ENCODE assay signal across 13 cellular contexts in genomic region chr16:88651989-88652762, GRCh38. TPM values are rescaled to one million over a fixed set of nuclear protein-coding genes. Genes with fewer than 3 reads are reported as not detected.
DNase-seq lines count a peak whose midpoint lies in the region; ATAC-seq, FAIRE-seq and TF ChIP-seq lines count a peak whose summit lies in the region.
"Had no signal": no experiment of that assay in that cellular context is flagged by ENCODE, and none has a peak within 500 bp of the region (broad histone marks: within the 10 kb centered on the region; RNA-seq: fewer than 3 reads in every experiment).

No MANE protein-coding gene starts in this region.

- no peak for TF ChIP-seq CTCF in astrocyte (IDR thresholded peaks at IDR 0.05; ENCODE audit: insufficient read depth, low read depth, low read length)
- no peak for TF ChIP-seq CTCF in ovary (IDR thresholded peaks at IDR 0.05)
- no peak for TF ChIP-seq CTCF in lower leg skin (IDR thresholded peaks at IDR 0.05)

- TF ChIP-seq POLR2A in ovary (IDR thresholded peaks at IDR 0.05) (no peak), lower leg skin (IDR thresholded peaks at IDR 0.05) (no peak)

- peaks cover 2% of the 10 kb centered on the region for H3K36me3 Mint-ChIP-seq in astrocyte (ENCODE audit: low read depth, unreplicated experiment)

- H3K36me3 ChIP-seq in BLaER1 treated with 17β-estradiol and CSF1 and Interleukin-3, amounts not matched to agents 10 nM and 100 nM, result peaks cover 11 to 70% (median 31%) of the 10 kb centered on the region in 11 experiments; a peak in 21 of 22 replicates
- H3K36me3 ChIP-seq in astrocyte (ENCODE audit: insufficient read depth, low read length) (no peaks in the 10 kb centered on the region), mucosa of stomach (ENCODE audit: control insufficient read depth, insufficient read depth, low read length) (no peaks in the 10 kb centered on the region), ovary (no peaks in the 10 kb centered on the region)

- no peaks in the 10 kb centered on the region for H3K9me3 Mint-ChIP-seq in astrocyte (ENCODE audit: unreplicated experiment)

- no peak for FAIRE-seq in astrocyte (lab: Jason Lieb, UNC)
- FAIRE-seq: D721Med had no signal

- no peaks in the 10 kb centered on the region for H3K9me3 ChIP-seq in BLaER1 treated with 17β-estradiol and CSF1 and Interleukin-3, amounts not matched to agents 10 nM and 100 nM (replicated peaks in 1 of 11)
- H3K9me3 ChIP-seq in astrocyte (ENCODE audit: insufficient read depth, low read depth, low read length) (no peaks in the 10 kb centered on the region), mucosa of stomach (ENCODE audit: control insufficient read depth, low read length) (no peaks in the 10 kb centered on the region), ovary (no peaks in the 10 kb centered on the region)
- H3K9me3 ChIP-seq: tibial artery had no signal

- peak overlapping the region; percentile 60 to 99 (median 97) for H3K27ac ChIP-seq in BLaER1 treated with 17β-estradiol and CSF1 and Interleukin-3, amounts not matched to agents 10 nM and 100 nM
- H3K27ac ChIP-seq in astrocyte (ENCODE audit: low read depth, low read length), result no peak overlapping the region
- H3K27ac ChIP-seq in ovary, result no peak overlapping the region
- H3K27ac ChIP-seq: tibial artery had no signal

- H3K4me3 ChIP-seq in BLaER1 treated with 17β-estradiol and CSF1 and Interleukin-3, amounts not matched to agents 10 nM and 100 nM, result peak overlapping the region in 9 of 10 experiments; percentile 83 to 99 (median 94); a peak in 17 of 20 replicates
- no peak overlapping the region for H3K4me3 ChIP-seq in astrocyte (ENCODE audit: insufficient read depth, low read depth, low read length)
- H3K4me3 ChIP-seq in mucosa of stomach (ENCODE audit: low read length), result no peak overlapping the region
- no peak overlapping the region for H3K4me3 ChIP-seq in ovary
- H3K4me3 ChIP-seq in lower leg skin (ENCODE audit: low read depth, poor library complexity, severe bottlenecking), result no peak overlapping the region
- H3K4me3 ChIP-seq: lung had no signal

- no peak for DNase-seq in astrocyte (ENCODE audit: low read depth)
- DNase-seq in NCI-H345 (lab: John Stamatoyannopoulos, UW), result no peak
- DNase-seq in ovary, result no peak
- DNase-seq in lower leg skin (ENCODE audit: low spot score in 2 of 2), result no peak
- no peak for DNase-seq in DMS153 treated with DMSO at 0.1 percent for 48 hours (lab: John Stamatoyannopoulos, UW; ENCODE audit: unreplicated experiment)
- DNase-seq: NCI-H526 treated with DMSO at 0.1 percent for 48 hours had no signal

- peaks cover 32 to 57% (median 36%) of the 10 kb centered on the region in 11 experiments for H4K20me1 ChIP-seq in BLaER1 treated with 17β-estradiol and CSF1 and Interleukin-3, amounts not matched to agents 10 nM and 100 nM
- H4K20me1 ChIP-seq in astrocyte (ENCODE audit: insufficient read depth, low read length), result peaks cover 32% of the 10 kb centered on the region

- H3K9ac ChIP-seq in BLaER1 treated with 17β-estradiol and CSF1 and Interleukin-3, amounts not matched to agents 10 nM and 100 nM, result peak overlapping the region; percentile 70 to 99 (median 96); a peak in 21 of 22 replicates
- no peak overlapping the region for H3K9ac ChIP-seq in astrocyte (ENCODE audit: low read length)
- H3K9ac ChIP-seq in mucosa of stomach (ENCODE audit: low read length), result peak overlapping the region; percentile 8

- peaks cover 62 to 92% (median 85%) of the 10 kb centered on the region in 10 experiments for H3K4me1 ChIP-seq in BLaER1 treated with 17β-estradiol and CSF1 and Interleukin-3, amounts not matched to agents 10 nM and 100 nM
- H3K4me1 ChIP-seq in astrocyte (ENCODE audit: insufficient read depth, low read length) (peaks cover 12% of the 10 kb centered on the region), mucosa of stomach (ENCODE audit: control insufficient read depth, insufficient read depth, low read length) (peaks cover 20% of the 10 kb centered on the region), ovary (ENCODE audit: insufficient read depth) (no peaks in the 10 kb centered on the region)

- H3K4me1 Mint-ChIP-seq in astrocyte (ENCODE audit: low read depth, unreplicated experiment), result peaks cover 4% of the 10 kb centered on the region

- H3K4me3 Mint-ChIP-seq in astrocyte (ENCODE audit: unreplicated experiment), result peak overlapping the region; percentile 45

- no peak overlapping the region for H3K27ac Mint-ChIP-seq in astrocyte (ENCODE audit: unreplicated experiment)

- peak; percentile 0 for ATAC-seq in GM21723 (IDR thresholded peaks at IDR 0.05; ENCODE audit: unreplicated experiment)

- H3K79me2 ChIP-seq in astrocyte (ENCODE audit: insufficient read depth, low read length), result no peaks in the 10 kb centered on the region

- no peaks in the 10 kb centered on the region for H3K27me3 Mint-ChIP-seq in astrocyte (ENCODE audit: low read depth, unreplicated experiment)

- intact Hi-C loops in ovary (cut with DNase I), result no loop called here
- intact Hi-C loops in lower leg skin (cut with DNase I; ENCODE audit: low total_unique reads), result no loop called here

- H3K27me3 ChIP-seq in BLaER1 treated with 17β-estradiol and CSF1 and Interleukin-3, amounts not matched to agents 10 nM and 100 nM, result no peaks in the 10 kb centered on the region
- H3K27me3 ChIP-seq in astrocyte (ENCODE audit: insufficient read depth, low read length) (no peaks in the 10 kb centered on the region), mucosa of stomach (ENCODE audit: control insufficient read depth, insufficient read depth, low read length) (no peaks in the 10 kb centered on the region), ovary (no peaks in the 10 kb centered on the region)

- no peak for TF ChIP-seq EP300 in ovary (IDR thresholded peaks at IDR 0.05)

- WGBS in ovary, 3 donors, result 86 to 87% (median 87%) methylated on average over 28 to 30 of the region's 30 CpGs
- WGBS in lower leg skin, 2 donors, result 87 to 93% methylated on average over 11 to 30 of the region's 30 CpGs

- H3K4me2 ChIP-seq in BLaER1 treated with 17β-estradiol and CSF1 and Interleukin-3, amounts not matched to agents 10 nM and 100 nM, result peak overlapping the region; percentile 88 to 100 (median 99)
- H3K4me2 ChIP-seq in astrocyte (ENCODE audit: low read length), result no peak overlapping the region

- no peak overlapping the region for H2AFZ ChIP-seq in astrocyte (ENCODE audit: low read depth, low read length)

RNA-seq across cellular contexts. Expression of gene CYBA, which starts 1.3 kb away (rescaled TPM):
- total RNA-seq in astrocyte, result 236 and 284 TPM in 2 replicates
- total RNA-seq in ovary, result 100 to 1,000 TPM in 1 of 7 donors, 10 to 100 TPM in 6; 17.5 to 244 (median 63.0) TPM
- 10 to 100 TPM in 1 of 2 donors, 1 to 10 TPM in 1; 6.5 to 51.5 TPM for polyA plus RNA-seq in ovary
- 10 to 100 TPM; 30.5 to 93.2 (median 44.7) TPM for total RNA-seq in lower leg skin

RNA-seq across cellular contexts. Expression of gene MVD, which starts 10.7 kb away (rescaled TPM):
- total RNA-seq in astrocyte, result 50.3 and 63.9 TPM in 2 replicates
- 100 to 1,000 TPM in 1 of 7 donors, 10 to 100 TPM in 5, 1 to 10 TPM in 1; 9.1 to 135 (median 20.9) TPM for total RNA-seq in ovary
- polyA plus RNA-seq in ovary, result 10 to 100 TPM in 1 of 2 donors, 1 to 10 TPM in 1; 9.2 to 22.6 TPM
- total RNA-seq in lower leg skin, result 10 to 100 TPM; 40.2 to 93.5 (median 67.1) TPM

RNA-seq across cellular contexts. Expression of gene IL17C, which starts 13.8 kb away (rescaled TPM):
- 0.36 TPM in 1 of 2 replicates, not detected in the other for total RNA-seq in astrocyte
- total RNA-seq in ovary, result not detected
- polyA plus RNA-seq in ovary, result not detected
- under 1 TPM in 1 of 4 donors, not detected in 3; 0.91 TPM for total RNA-seq in lower leg skin
- total RNA-seq: lung had no signal
- polyA plus RNA-seq: adipose tissue had no signal

RNA-seq across cellular contexts. Expression of gene SNAI3, which starts 34.1 kb away (rescaled TPM):
- total RNA-seq in astrocyte (0.22 and 0.48 TPM in 2 replicates), ovary (1 to 10 TPM in 1 of 7 donors, under 1 TPM in 3, not detected in 3; 0.12 to 1.0 (median 0.25) TPM), lower leg skin (under 1 TPM; 0.17 to 0.81 (median 0.29) TPM)
- polyA plus RNA-seq in ovary, result under 1 TPM in 1 of 2 donors, not detected in 1; 0.28 TPM

RNA-seq across cellular contexts. Expression of gene RNF166, which starts 54.0 kb away (rescaled TPM):
- total RNA-seq in astrocyte (15.4 and 15.6 TPM in 2 replicates), ovary (10 to 100 TPM; 17.3 to 26.5 (median 22.2) TPM), lower leg skin (10 to 100 TPM; 14.7 to 21.8 (median 17.7) TPM)
- polyA plus RNA-seq in ovary, result 10 to 100 TPM in 1 of 2 donors, 1 to 10 TPM in 1; 4.7 to 14.0 TPM

Comparison
In these comparisons a context has a peak if more than half of its experiments do, and no peak if none do; other contexts are left out.
1. H3K27ac ChIP-seq: peak in BLaER1 treated with 17β-estradiol and CSF1 and Interleukin-3, amounts not matched to agents 10 nM and 100 nM (11 of 11); none in astrocyte (single experiment) and ovary (0 of 2).
2. H3K4me3 ChIP-seq: peak in BLaER1 treated with 17β-estradiol and CSF1 and Interleukin-3, amounts not matched to agents 10 nM and 100 nM (9 of 10); none in astrocyte (single experiment), mucosa of stomach (single experiment), ovary (single experiment) and lower leg skin (single experiment).